12 cellular contexts compared by ENCODE assay signal in the genomic region with DNA sequence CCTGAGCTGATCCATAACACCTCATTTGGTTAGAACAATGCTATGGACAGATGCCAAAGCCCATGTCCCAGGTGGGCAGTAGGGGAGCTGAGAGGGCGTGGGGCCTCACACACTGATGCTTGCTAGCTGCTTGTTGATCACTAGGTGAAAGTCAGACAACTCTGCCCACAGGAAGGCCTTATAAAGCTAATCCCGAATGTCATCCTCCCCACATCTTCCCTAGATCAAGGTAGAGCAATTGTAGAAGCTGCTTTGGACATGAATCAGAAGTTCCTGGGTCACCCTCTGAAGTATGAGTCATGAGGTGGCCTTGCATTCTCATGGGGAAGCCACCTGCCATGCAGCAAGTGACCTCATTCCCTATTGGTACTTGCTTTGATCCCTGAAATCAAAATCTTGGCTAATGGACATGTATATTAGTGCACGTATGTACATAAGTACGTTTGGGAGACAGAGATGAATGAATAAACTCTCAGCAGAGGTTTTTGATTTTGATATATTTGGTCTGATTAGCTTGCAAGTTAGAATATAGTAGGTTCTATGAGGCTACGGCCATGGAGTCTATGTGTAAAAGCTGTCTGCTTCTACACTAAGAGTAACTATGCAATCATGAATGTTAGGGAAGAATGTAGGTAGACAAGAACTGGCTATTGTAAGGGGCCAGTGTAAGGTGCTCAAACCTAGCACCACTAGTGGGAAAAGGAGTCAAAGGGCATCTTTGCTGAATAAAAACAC. TPM values are rescaled to one million over a fixed set of nuclear protein-coding genes. Genes with fewer than 3 reads are reported as not detected.
DNase-seq lines count a peak whose midpoint lies in the region; ATAC-seq, FAIRE-seq and TF ChIP-seq lines count a peak whose summit lies in the region.
"Had no signal": no experiment of that assay in that cellular context is flagged by ENCODE, and none has a peak within 500 bp of the region (broad histone marks: within the 10 kb centered on the region; RNA-seq: fewer than 3 reads in every experiment).

No MANE protein-coding gene starts in this region.

- H3K27me3 ChIP-seq in heart right ventricle: peaks cover 0 to 14% (median 0%) of the 10 kb centered on the region in 7 donors
- H3K27me3 ChIP-seq in bronchial epithelial cell (ENCODE audit: control insufficient read depth, insufficient read depth, low read length): no peaks in the 10 kb centered on the region
- H3K27me3 ChIP-seq in uterus: no peaks in the 10 kb centered on the region

- peaks cover 12 to 80% (median 58%) of the 10 kb centered on the region in 9 donors for H3K4me1 ChIP-seq in heart right ventricle
- H3K4me1 ChIP-seq in uterus: no peaks in the 10 kb centered on the region

- no peak for FAIRE-seq in bronchial epithelial cell (lab: Jason Lieb, UNC)

- intact Hi-C loops in heart right ventricle (cut with DNase I) (loop anchor here in 2 of 10 donors (10.0 kb wide), 1 partner anchor 107 kb away; no protein-coding TSS in a partner anchor), cardiac septum (cut with DNase I) (no loop called here), uterus (cut with DNase I; ENCODE audit: low total_unique reads) (loop anchor here (10.0 kb wide), 1 partner anchor 167 kb away; a partner anchor contains a TSS)

- H3K27ac ChIP-seq in heart right ventricle (peak overlapping the region in 9 of 10 donors; percentile 51 to 83 (median 68)), uterus (peak overlapping the region; percentile 41 to 64)

- H3K9me3 Mint-ChIP-seq in mesothelial cell of epicardium: no peaks in the 10 kb centered on the region
- H3K9me3 Mint-ChIP-seq: activated naive CD4-positive, alpha-beta T cell treated with anti-CD3 and anti-CD28 coated beads, Interleukin-2, amount 50 U/mL, for 24 hours; stimulated activated naive CD8-positive, alpha-beta T cell treated with anti-CD3 and anti-CD28 coated beads, Interleukin-15, Interleukin-2, amounts not matched to agents 100 ng/mL and 50 ng/mL, for 24 hours had no signal

- peaks cover 78% of the 10 kb centered on the region for H3K4me1 Mint-ChIP-seq in mesothelial cell of epicardium

- TF ChIP-seq CTCF in heart right ventricle (IDR thresholded peaks at IDR 0.05) (no peak), bronchial epithelial cell (IDR thresholded peaks at IDR 0.05; ENCODE audit: insufficient read depth, low read length, severe bottlenecking) (no peak), mesothelial cell of epicardium (IDR thresholded peaks at IDR 0.05; ENCODE audit: unreplicated experiment) (no peak), uterus (IDR thresholded peaks at IDR 0.05) (no peak)

- peak overlapping the region; percentile 29 for H3K27ac Mint-ChIP-seq in mesothelial cell of epicardium
- H3K27ac Mint-ChIP-seq: activated naive CD4-positive, alpha-beta T cell treated with anti-CD3 and anti-CD28 coated beads, Interleukin-2, amount 50 U/mL, for 24 hours; stimulated activated naive CD8-positive, alpha-beta T cell treated with anti-CD3 and anti-CD28 coated beads, Interleukin-15, Interleukin-2, amounts not matched to agents 100 ng/mL and 50 ng/mL, for 24 hours had no signal

- WGBS in heart right ventricle, 2 donors: 78 to 79% methylated on average over 5 of the region's 5 CpGs

- H3K36me3 ChIP-seq in heart right ventricle (no peaks in the 10 kb centered on the region), bronchial epithelial cell (ENCODE audit: control insufficient read depth, insufficient read depth, low read length) (no peaks in the 10 kb centered on the region), uterus (no peaks in the 10 kb centered on the region)

- no peak overlapping the region for H3K4me3 Mint-ChIP-seq in mesothelial cell of epicardium
- H3K4me3 Mint-ChIP-seq: activated naive CD4-positive, alpha-beta T cell treated with anti-CD3 and anti-CD28 coated beads, Interleukin-2, amount 50 U/mL, for 24 hours; stimulated activated naive CD8-positive, alpha-beta T cell treated with anti-CD3 and anti-CD28 coated beads, Interleukin-15, Interleukin-2, amounts not matched to agents 100 ng/mL and 50 ng/mL, for 24 hours had no signal

- no peak for TF ChIP-seq POLR2A in uterus (IDR thresholded peaks at IDR 0.05)

- no peaks in the 10 kb centered on the region for H3K36me3 Mint-ChIP-seq in mesothelial cell of epicardium
- H3K36me3 Mint-ChIP-seq: activated naive CD4-positive, alpha-beta T cell treated with anti-CD3 and anti-CD28 coated beads, Interleukin-2, amount 50 U/mL, for 24 hours had no signal

- H3K4me3 ChIP-seq in heart right ventricle (no peak overlapping the region), bronchial epithelial cell (ENCODE audit: low read depth, low read length) (no peak overlapping the region), uterus (no peak overlapping the region)

- H3K9me3 ChIP-seq in heart right ventricle: no peaks in the 10 kb centered on the region
- H3K9me3 ChIP-seq in uterus: no peaks in the 10 kb centered on the region

- H3K27me3 Mint-ChIP-seq in mesothelial cell of epicardium (ENCODE audit: low read depth): no peaks in the 10 kb centered on the region
- H3K27me3 Mint-ChIP-seq: activated naive CD4-positive, alpha-beta T cell treated with anti-CD3 and anti-CD28 coated beads, Interleukin-2, amount 50 U/mL, for 24 hours; stimulated activated naive CD8-positive, alpha-beta T cell treated with anti-CD3 and anti-CD28 coated beads, Interleukin-15, Interleukin-2, amounts not matched to agents 100 ng/mL and 50 ng/mL, for 24 hours had no signal

- DNase-seq in heart right ventricle (no peak), cardiac septum (ENCODE audit: low spot score) (no peak), bronchial epithelial cell (ENCODE audit: low read depth) (peak; percentile 60), mesothelial cell of epicardium (ENCODE audit: low spot score in 2 of 2, unreplicated experiment in 2 of 2) (no peak), uterus (no peak)
- DNase-seq in stimulated activated CD4-positive, alpha-beta T cell treated with anti-CD3 and anti-CD28 coated beads, Interleukin-4, amount 100 ng/mL, for 1 hour: no peak
- DNase-seq: NCI-H1105 treated with DMSO at 0.1 percent for 48 hours, T1000 had no signal

- ATAC-seq in heart right ventricle: peak in 4 of 8 donors; percentile 12 to 29 (median 22)
- ATAC-seq in HG03457 (IDR thresholded peaks at IDR 0.05; ENCODE audit: unreplicated experiment): no peak
- ATAC-seq in HG03565 (IDR thresholded peaks at IDR 0.05; ENCODE audit: unreplicated experiment): no peak

RNA-seq across cellular contexts. Expression of a gene that starts 52.7 kb away (rescaled TPM):
- total RNA-seq in heart right ventricle: under 1 TPM; 0.05 to 0.66 (median 0.22) TPM
- polyA plus RNA-seq in heart right ventricle: under 1 TPM; 0.09 to 0.22 TPM
- 0.19 TPM for total RNA-seq in cardiac septum
- total RNA-seq in bronchial epithelial cell: under 0.01 and 1.4 TPM in 2 replicates
- total RNA-seq in mesothelial cell of epicardium: 12.7 to 14.5 TPM (median 14.4 TPM) in 3 replicates
- 1 to 10 TPM in 2 of 4 donors, under 1 TPM in 1, not detected in 1; 0.49 to 2.0 (median 1.0) TPM for total RNA-seq in uterus
